15 cellular contexts compared by ENCODE assay signal in the genomic region with DNA sequence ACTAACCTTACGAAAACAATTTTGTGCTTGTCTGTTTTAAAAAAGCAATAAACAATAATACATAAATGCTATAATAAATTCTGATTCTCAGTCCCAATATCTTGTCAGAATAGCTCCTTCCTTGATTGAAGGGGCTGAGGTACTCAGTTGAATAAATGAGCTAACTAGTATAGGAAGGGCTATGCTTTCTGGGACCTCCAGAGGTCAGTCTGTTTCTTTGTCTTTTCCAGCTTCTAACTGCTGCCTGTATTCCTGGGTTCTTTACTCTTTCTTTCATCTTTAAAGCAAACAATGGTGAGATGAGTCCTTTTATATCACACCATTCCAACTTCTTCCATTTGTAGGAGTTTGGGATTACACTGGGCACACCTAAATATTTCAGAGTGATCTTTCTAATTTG.
DNase-seq lines count a peak whose midpoint lies in the region; ATAC-seq, FAIRE-seq and TF ChIP-seq lines count a peak whose summit lies in the region.
"Had no signal": no experiment of that assay in that cellular context is flagged by ENCODE, and none has a peak within 500 bp of the region (broad histone marks: within the 10 kb centered on the region; RNA-seq: fewer than 3 reads in every experiment).

No MANE protein-coding gene starts in this region.

- WGBS in heart right ventricle, 2 donors: 0 to 42% methylated on average over 1 of the region's 1 CpG

- H3K36me3 Mint-ChIP-seq in nephron progenitor cell (ENCODE audit: low read depth): no peaks in the 10 kb centered on the region

- intact Hi-C loops in heart right ventricle (cut with DNase I): no loop called here

- ATAC-seq in heart right ventricle: no peak
- ATAC-seq: activated CD4-positive, alpha-beta T cell treated with anti-CD3 and anti-CD28 coated beads for 36 hours; pancreas had no signal

- H3K36me3 ChIP-seq in kidney epithelial cell (ENCODE audit: control insufficient read depth, insufficient read depth, low read length): no peaks in the 10 kb centered on the region
- no peaks in the 10 kb centered on the region for H3K36me3 ChIP-seq in heart right ventricle
- H3K36me3 ChIP-seq: breast epithelium, pancreas, transverse colon had no signal

- H3K4me1 Mint-ChIP-seq in nephron progenitor cell: no peaks in the 10 kb centered on the region
- H3K4me1 Mint-ChIP-seq: activated CD4-positive, alpha-beta T cell treated with anti-CD3 and anti-CD28 coated beads for 36 hours had no signal

- no peak overlapping the region for H3K27ac Mint-ChIP-seq in nephron progenitor cell
- H3K27ac Mint-ChIP-seq: activated CD4-positive, alpha-beta T cell treated with anti-CD3 and anti-CD28 coated beads for 36 hours had no signal

- FAIRE-seq in G401.6 (lab: Jason Lieb, UNC): peak; percentile 45
- FAIRE-seq: pancreas had no signal

- H3K4me3 ChIP-seq in kidney epithelial cell (ENCODE audit: low read depth, low read length) (no peak overlapping the region), heart right ventricle (no peak overlapping the region)
- H3K4me3 ChIP-seq: breast epithelium, pancreas, transverse colon had no signal

- TF ChIP-seq CTCF in LNCAP (IDR thresholded peaks at IDR 0.05) (peak; percentile 23; the same call in 1 of the 2 replicates), kidney epithelial cell (IDR thresholded peaks at IDR 0.05; ENCODE audit: insufficient read depth, low read length, poor library complexity, severe bottlenecking) (peak; percentile 15), nephron progenitor cell (IDR thresholded peaks at IDR 0.05) (no peak), heart right ventricle (IDR thresholded peaks at IDR 0.05) (no peak)

- no peaks in the 10 kb centered on the region for H3K27me3 Mint-ChIP-seq in nephron progenitor cell (ENCODE audit: low read depth, poor library complexity)
- H3K27me3 Mint-ChIP-seq: activated CD4-positive, alpha-beta T cell treated with anti-CD3 and anti-CD28 coated beads for 36 hours had no signal

- H3K4me1 ChIP-seq in heart right ventricle: no peaks in the 10 kb centered on the region
- H3K4me1 ChIP-seq: breast epithelium, pancreas, transverse colon had no signal

- H3K4me3 Mint-ChIP-seq in nephron progenitor cell: no peak overlapping the region
- H3K4me3 Mint-ChIP-seq: activated CD4-positive, alpha-beta T cell treated with anti-CD3 and anti-CD28 coated beads for 36 hours had no signal

- in situ Hi-C loops in SK-MEL-5 (cut with HindIII; ENCODE audit: low pct_unique_long_range_greater_than_20kb, low sequenced_read_pairs): no loop called here

- H3K9me3 Mint-ChIP-seq in nephron progenitor cell: no peaks in the 10 kb centered on the region

- H3K9me3 ChIP-seq in heart right ventricle: no peaks in the 10 kb centered on the region
- H3K9me3 ChIP-seq: breast epithelium, pancreas, transverse colon had no signal

- no peaks in the 10 kb centered on the region for H3K27me3 ChIP-seq in kidney epithelial cell (ENCODE audit: control insufficient read depth, insufficient read depth, low read length)
- no peaks in the 10 kb centered on the region for H3K27me3 ChIP-seq in heart right ventricle
- H3K27me3 ChIP-seq: breast epithelium, pancreas, transverse colon had no signal

- peak; percentile 14 for DNase-seq in SK-MEL-5 (ENCODE audit: low read depth, low spot score)
- no peak for DNase-seq in kidney epithelial cell (ENCODE audit: low read depth)
- DNase-seq in nephron progenitor cell: no peak
- DNase-seq in HCEC 1CT: no peak
- no peak for DNase-seq in heart right ventricle
- DNase-seq: activated CD4-positive, alpha-beta T cell treated with anti-CD3 and anti-CD28 coated beads for 36 hours; head of caudate nucleus; IMR-90; mesenchymal stem cell; NCI-H446; pancreas; transverse colon had no signal

- no peak overlapping the region for H3K27ac ChIP-seq in heart right ventricle
- H3K27ac ChIP-seq: breast epithelium, pancreas, transverse colon had no signal

Comparison
In these comparisons a context has a peak if more than half of its experiments do, and no peak if none do; other contexts are left out.
1. CTCF ChIP-seq: peak in LNCAP (single experiment) and kidney epithelial cell (single experiment); none in nephron progenitor cell (single experiment) and heart right ventricle (0 of 9).